1 cellular context compared by ENCODE assay signal in the genomic region with DNA sequence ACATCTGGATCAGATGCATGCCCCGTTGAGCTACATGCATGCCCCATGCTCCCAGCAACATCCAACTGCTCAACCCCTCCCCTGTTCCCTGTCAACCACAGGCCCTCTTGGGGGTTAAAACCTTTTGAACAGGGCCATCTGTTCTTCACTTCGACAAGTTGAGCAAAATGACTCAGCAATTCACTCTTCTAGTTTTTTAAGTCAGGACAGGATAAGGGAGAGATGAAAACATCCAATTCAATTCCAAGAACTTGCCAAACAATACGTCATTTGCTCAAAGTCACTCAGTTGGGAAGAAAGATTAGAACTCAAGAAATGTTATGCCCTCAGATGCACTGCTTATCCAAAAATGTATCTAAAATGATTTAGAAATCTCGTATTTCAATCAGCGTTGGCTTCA.
TF ChIP-seq lines count a peak whose summit lies in the region.

No MANE protein-coding gene starts in this region.

TF ChIP-seq in K562, 482 proteins besides CTCF, POLR2A, EP300 and RAD21 (continued from another document and continues in another):
- TF ChIP-seq, protein P1, sequence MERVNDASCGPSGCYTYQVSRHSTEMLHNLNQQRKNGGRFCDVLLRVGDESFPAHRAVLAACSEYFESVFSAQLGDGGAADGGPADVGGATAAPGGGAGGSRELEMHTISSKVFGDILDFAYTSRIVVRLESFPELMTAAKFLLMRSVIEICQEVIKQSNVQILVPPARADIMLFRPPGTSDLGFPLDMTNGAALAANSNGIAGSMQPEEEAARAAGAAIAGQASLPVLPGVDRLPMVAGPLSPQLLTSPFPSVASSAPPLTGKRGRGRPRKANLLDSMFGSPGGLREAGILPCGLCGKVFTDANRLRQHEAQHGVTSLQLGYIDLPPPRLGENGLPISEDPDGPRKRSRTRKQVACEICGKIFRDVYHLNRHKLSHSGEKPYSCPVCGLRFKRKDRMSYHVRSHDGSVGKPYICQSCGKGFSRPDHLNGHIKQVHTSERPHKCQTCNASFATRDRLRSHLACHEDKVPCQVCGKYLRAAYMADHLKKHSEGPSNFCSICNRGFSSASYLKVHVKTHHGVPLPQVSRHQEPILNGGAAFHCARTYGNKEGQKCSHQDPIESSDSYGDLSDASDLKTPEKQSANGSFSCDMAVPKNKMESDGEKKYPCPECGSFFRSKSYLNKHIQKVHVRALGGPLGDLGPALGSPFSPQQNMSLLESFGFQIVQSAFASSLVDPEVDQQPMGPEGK (CRISPR knock-in tag; IDR thresholded peaks at IDR 0.05; ENCODE audit: borderline replicate concordance): no peak
- no peak for TF ChIP-seq ZNF232 (CRISPR knock-in tag; IDR thresholded peaks at IDR 0.05)
- peak; percentile 71; the same call in 1 of the 2 replicates for TF ChIP-seq BACH1 (tag; IDR thresholded peaks at IDR 0.05)
- TF ChIP-seq HDAC3 (IDR thresholded peaks at IDR 0.05; ENCODE audit: borderline replicate concordance, partially characterized antibody): no peak
- TF ChIP-seq, protein P2, sequence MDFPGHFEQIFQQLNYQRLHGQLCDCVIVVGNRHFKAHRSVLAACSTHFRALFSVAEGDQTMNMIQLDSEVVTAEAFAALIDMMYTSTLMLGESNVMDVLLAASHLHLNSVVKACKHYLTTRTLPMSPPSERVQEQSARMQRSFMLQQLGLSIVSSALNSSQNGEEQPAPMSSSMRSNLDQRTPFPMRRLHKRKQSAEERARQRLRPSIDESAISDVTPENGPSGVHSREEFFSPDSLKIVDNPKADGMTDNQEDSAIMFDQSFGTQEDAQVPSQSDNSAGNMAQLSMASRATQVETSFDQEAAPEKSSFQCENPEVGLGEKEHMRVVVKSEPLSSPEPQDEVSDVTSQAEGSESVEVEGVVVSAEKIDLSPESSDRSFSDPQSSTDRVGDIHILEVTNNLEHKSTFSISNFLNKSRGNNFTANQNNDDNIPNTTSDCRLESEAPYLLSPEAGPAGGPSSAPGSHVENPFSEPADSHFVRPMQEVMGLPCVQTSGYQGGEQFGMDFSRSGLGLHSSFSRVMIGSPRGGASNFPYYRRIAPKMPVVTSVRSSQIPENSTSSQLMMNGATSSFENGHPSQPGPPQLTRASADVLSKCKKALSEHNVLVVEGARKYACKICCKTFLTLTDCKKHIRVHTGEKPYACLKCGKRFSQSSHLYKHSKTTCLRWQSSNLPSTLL (IDR thresholded peaks at IDR 0.05): no peak
- TF ChIP-seq SRSF9 (IDR thresholded peaks at IDR 0.05; ENCODE audit: borderline replicate concordance, low read depth, low read length): no peak
- no peak for TF ChIP-seq KLF10 (CRISPR knock-in tag; IDR thresholded peaks at IDR 0.05)
- no peak for TF ChIP-seq PCBP1 (IDR thresholded peaks at IDR 0.05; ENCODE audit: low read depth, low read length, poor library complexity, severe bottlenecking)
- TF ChIP-seq CBX5 (IDR thresholded peaks at IDR 0.05; ENCODE audit: borderline replicate concordance, low read depth): no peak
- TF ChIP-seq, protein P3, sequence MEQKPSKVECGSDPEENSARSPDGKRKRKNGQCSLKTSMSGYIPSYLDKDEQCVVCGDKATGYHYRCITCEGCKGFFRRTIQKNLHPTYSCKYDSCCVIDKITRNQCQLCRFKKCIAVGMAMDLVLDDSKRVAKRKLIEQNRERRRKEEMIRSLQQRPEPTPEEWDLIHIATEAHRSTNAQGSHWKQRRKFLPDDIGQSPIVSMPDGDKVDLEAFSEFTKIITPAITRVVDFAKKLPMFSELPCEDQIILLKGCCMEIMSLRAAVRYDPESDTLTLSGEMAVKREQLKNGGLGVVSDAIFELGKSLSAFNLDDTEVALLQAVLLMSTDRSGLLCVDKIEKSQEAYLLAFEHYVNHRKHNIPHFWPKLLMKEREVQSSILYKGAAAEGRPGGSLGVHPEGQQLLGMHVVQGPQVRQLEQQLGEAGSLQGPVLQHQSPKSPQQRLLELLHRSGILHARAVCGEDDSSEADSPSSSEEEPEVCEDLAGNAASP (IDR thresholded peaks at IDR 0.05): no peak
- TF ChIP-seq ZNF324 (CRISPR knock-in tag; IDR thresholded peaks at IDR 0.05): no peak
- TF ChIP-seq, protein P4, sequence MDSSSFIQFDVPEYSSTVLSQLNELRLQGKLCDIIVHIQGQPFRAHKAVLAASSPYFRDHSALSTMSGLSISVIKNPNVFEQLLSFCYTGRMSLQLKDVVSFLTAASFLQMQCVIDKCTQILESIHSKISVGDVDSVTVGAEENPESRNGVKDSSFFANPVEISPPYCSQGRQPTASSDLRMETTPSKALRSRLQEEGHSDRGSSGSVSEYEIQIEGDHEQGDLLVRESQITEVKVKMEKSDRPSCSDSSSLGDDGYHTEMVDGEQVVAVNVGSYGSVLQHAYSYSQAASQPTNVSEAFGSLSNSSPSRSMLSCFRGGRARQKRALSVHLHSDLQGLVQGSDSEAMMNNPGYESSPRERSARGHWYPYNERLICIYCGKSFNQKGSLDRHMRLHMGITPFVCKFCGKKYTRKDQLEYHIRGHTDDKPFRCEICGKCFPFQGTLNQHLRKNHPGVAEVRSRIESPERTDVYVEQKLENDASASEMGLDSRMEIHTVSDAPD (CRISPR knock-in tag; IDR thresholded peaks at IDR 0.05): no peak
- TF ChIP-seq RAD51 (IDR thresholded peaks at IDR 0.05; ENCODE audit: borderline replicate concordance, low read depth): no peak
- TF ChIP-seq RBM15 (IDR thresholded peaks at IDR 0.05; ENCODE audit: insufficient read depth, low read length): no peak
- no peak for TF ChIP-seq NEUROD1 (IDR thresholded peaks at IDR 0.05; ENCODE audit: borderline replicate concordance, low read depth, low read length, partially characterized antibody)
- no peak for TF ChIP-seq ZNF76 (CRISPR knock-in tag; IDR thresholded peaks at IDR 0.05; ENCODE audit: borderline replicate concordance)
- TF ChIP-seq, protein P5, sequence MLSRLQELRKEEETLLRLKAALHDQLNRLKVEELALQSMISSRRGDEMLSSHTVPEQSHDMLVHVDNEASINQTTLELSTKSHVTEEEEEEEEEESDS (CRISPR knock-in tag; IDR thresholded peaks at IDR 0.05): no peak
- peak; percentile 21; the same call in 1 of the 2 replicates for TF ChIP-seq NFIC (IDR thresholded peaks at IDR 0.05)
- TF ChIP-seq MAZ (CRISPR knock-in tag; conservative IDR thresholded peaks at IDR 0.05 in 1 of 2, IDR thresholded peaks at IDR 0.05 in 1 of 2): no peak; a peak in 1 of 4 replicates
- TF ChIP-seq MCM7 (IDR thresholded peaks at IDR 0.05): no peak
- no peak for TF ChIP-seq SMAD2 (IDR thresholded peaks at IDR 0.05; ENCODE audit: low read depth, low read length)
- no peak for TF ChIP-seq SMAD1 (IDR thresholded peaks at IDR 0.05; ENCODE audit: low read depth, low read length, partially characterized antibody)
- no peak for TF ChIP-seq ESRRB (CRISPR knock-in tag; IDR thresholded peaks at IDR 0.05; ENCODE audit: borderline replicate concordance)
- TF ChIP-seq ZNF12 (CRISPR knock-in tag; IDR thresholded peaks at IDR 0.05): no peak
- TF ChIP-seq ZNF316 (IDR thresholded peaks at IDR 0.05): peak; percentile 96
- peak; percentile 68 for TF ChIP-seq SMARCE1 (IDR thresholded peaks at IDR 0.05)
- TF ChIP-seq, protein P6, sequence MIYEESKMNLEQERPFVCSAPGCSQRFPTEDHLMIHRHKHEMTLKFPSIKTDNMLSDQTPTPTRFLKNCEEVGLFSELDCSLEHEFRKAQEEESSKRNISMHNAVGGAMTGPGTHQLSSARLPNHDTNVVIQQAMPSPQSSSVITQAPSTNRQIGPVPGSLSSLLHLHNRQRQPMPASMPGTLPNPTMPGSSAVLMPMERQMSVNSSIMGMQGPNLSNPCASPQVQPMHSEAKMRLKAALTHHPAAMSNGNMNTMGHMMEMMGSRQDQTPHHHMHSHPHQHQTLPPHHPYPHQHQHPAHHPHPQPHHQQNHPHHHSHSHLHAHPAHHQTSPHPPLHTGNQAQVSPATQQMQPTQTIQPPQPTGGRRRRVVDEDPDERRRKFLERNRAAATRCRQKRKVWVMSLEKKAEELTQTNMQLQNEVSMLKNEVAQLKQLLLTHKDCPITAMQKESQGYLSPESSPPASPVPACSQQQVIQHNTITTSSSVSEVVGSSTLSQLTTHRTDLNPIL (CRISPR knock-in tag; IDR thresholded peaks at IDR 0.05): no peak
- TF ChIP-seq MAFF (IDR thresholded peaks at IDR 0.05; ENCODE audit: low read length): peak; percentile 95
- TF ChIP-seq CREBBP (IDR thresholded peaks at IDR 0.05; ENCODE audit: low read depth, low read length): no peak
- TF ChIP-seq ZBTB17 (CRISPR knock-in tag; IDR thresholded peaks at IDR 0.05): no peak
- TF ChIP-seq, protein P7, sequence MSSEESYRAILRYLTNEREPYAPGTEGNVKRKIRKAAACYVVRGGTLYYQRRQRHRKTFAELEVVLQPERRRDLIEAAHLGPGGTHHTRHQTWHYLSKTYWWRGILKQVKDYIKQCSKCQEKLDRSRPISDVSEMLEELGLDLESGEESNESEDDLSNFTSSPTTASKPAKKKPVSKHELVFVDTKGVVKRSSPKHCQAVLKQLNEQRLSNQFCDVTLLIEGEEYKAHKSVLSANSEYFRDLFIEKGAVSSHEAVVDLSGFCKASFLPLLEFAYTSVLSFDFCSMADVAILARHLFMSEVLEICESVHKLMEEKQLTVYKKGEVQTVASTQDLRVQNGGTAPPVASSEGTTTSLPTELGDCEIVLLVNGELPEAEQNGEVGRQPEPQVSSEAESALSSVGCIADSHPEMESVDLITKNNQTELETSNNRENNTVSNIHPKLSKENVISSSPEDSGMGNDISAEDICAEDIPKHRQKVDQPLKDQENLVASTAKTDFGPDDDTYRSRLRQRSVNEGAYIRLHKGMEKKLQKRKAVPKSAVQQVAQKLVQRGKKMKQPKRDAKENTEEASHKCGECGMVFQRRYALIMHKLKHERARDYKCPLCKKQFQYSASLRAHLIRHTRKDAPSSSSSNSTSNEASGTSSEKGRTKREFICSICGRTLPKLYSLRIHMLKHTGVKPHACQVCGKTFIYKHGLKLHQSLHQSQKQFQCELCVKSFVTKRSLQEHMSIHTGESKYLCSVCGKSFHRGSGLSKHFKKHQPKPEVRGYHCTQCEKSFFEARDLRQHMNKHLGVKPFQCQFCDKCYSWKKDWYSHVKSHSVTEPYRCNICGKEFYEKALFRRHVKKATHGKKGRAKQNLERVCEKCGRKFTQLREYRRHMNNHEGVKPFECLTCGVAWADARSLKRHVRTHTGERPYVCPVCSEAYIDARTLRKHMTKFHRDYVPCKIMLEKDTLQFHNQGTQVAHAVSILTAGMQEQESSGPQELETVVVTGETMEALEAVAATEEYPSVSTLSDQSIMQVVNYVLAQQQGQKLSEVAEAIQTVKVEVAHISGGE (CRISPR knock-in tag; IDR thresholded peaks at IDR 0.05): no peak
- no peak for TF ChIP-seq ZNF830 (CRISPR knock-in tag; IDR thresholded peaks at IDR 0.05)
- TF ChIP-seq ZNF408 (CRISPR knock-in tag; IDR thresholded peaks at IDR 0.05; ENCODE audit: low read depth): no peak
- no peak for TF ChIP-seq U2AF2 (optimal IDR thresholded peaks at IDR 0.05; ENCODE audit: low read depth, low read length)
- TF ChIP-seq ETS2 (tag; IDR thresholded peaks at IDR 0.05; ENCODE audit: borderline replicate concordance, poor library complexity, severe bottlenecking): no peak
- TF ChIP-seq ZNF41 (CRISPR knock-in tag; conservative IDR thresholded peaks at IDR 0.05): no peak
- no peak for TF ChIP-seq CBX2 (IDR thresholded peaks at IDR 0.05; ENCODE audit: insufficient read depth, low read length, poor library complexity, severe bottlenecking)
- TF ChIP-seq ZNF431 (CRISPR knock-in tag; IDR thresholded peaks at IDR 0.05): no peak
- TF ChIP-seq, protein P8, sequence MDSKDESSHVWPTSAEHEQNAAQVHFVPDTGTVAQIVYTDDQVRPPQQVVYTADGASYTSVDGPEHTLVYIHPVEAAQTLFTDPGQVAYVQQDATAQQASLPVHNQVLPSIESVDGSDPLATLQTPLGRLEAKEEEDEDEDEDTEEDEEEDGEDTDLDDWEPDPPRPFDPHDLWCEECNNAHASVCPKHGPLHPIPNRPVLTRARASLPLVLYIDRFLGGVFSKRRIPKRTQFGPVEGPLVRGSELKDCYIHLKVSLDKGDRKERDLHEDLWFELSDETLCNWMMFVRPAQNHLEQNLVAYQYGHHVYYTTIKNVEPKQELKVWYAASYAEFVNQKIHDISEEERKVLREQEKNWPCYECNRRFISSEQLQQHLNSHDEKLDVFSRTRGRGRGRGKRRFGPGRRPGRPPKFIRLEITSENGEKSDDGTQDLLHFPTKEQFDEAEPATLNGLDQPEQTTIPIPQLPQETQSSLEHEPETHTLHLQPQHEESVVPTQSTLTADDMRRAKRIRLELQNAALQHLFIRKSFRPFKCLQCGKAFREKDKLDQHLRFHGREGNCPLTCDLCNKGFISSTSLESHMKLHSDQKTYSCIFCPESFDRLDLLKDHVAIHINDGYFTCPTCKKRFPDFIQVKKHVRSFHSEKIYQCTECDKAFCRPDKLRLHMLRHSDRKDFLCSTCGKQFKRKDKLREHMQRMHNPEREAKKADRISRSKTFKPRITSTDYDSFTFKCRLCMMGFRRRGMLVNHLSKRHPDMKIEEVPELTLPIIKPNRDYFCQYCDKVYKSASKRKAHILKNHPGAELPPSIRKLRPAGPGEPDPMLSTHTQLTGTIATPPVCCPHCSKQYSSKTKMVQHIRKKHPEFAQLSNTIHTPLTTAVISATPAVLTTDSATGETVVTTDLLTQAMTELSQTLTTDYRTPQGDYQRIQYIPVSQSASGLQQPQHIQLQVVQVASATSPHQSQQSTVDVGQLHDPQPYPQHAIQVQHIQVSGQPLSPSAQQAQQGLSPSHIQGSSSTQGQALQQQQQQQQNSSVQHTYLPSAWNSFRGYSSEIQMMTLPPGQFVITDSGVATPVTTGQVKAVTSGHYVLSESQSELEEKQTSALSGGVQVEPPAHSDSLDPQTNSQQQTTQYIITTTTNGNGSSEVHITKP (IDR thresholded peaks at IDR 0.05; ENCODE audit: partially characterized antibody): no peak
- TF ChIP-seq MTA3 (IDR thresholded peaks at IDR 0.05; ENCODE audit: borderline replicate concordance): no peak
- no peak for TF ChIP-seq MEF2D (tag; conservative IDR thresholded peaks at IDR 0.05; ENCODE audit: low read depth)
- TF ChIP-seq PHF21A (IDR thresholded peaks at IDR 0.05; ENCODE audit: borderline replicate concordance, low read depth): no peak
- TF ChIP-seq, protein P9, sequence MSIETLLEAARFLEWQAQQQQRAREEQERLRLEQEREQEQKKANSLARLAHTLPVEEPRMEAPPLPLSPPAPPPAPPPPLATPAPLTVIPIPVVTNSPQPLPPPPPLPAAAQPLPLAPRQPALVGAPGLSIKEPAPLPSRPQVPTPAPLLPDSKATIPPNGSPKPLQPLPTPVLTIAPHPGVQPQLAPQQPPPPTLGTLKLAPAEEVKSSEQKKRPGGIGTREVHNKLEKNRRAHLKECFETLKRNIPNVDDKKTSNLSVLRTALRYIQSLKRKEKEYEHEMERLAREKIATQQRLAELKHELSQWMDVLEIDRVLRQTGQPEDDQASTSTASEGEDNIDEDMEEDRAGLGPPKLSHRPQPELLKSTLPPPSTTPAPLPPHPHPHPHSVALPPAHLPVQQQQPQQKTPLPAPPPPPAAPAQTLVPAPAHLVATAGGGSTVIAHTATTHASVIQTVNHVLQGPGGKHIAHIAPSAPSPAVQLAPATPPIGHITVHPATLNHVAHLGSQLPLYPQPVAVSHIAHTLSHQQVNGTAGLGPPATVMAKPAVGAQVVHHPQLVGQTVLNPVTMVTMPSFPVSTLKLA (conservative IDR thresholded peaks at IDR 0.05): no peak
- no peak for TF ChIP-seq ILK (tag; IDR thresholded peaks at IDR 0.05; ENCODE audit: borderline replicate concordance, low read depth)
- TF ChIP-seq ELF2 (CRISPR knock-in tag; IDR thresholded peaks at IDR 0.05): no peak
- TF ChIP-seq, protein P10, sequence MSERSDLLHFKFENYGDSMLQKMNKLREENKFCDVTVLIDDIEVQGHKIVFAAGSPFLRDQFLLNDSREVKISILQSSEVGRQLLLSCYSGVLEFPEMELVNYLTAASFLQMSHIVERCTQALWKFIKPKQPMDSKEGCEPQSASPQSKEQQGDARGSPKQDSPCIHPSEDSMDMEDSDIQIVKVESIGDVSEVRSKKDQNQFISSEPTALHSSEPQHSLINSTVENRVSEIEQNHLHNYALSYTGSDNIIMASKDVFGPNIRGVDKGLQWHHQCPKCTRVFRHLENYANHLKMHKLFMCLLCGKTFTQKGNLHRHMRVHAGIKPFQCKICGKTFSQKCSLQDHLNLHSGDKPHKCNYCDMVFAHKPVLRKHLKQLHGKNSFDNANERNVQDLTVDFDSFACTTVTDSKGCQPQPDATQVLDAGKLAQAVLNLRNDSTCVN (CRISPR knock-in tag; IDR thresholded peaks at IDR 0.05): no peak
- TF ChIP-seq TFAM (CRISPR knock-in tag; conservative IDR thresholded peaks at IDR 0.05): no peak
